Comparison of ENCODE assay signal across 15 cellular contexts in the genomic region with DNA sequence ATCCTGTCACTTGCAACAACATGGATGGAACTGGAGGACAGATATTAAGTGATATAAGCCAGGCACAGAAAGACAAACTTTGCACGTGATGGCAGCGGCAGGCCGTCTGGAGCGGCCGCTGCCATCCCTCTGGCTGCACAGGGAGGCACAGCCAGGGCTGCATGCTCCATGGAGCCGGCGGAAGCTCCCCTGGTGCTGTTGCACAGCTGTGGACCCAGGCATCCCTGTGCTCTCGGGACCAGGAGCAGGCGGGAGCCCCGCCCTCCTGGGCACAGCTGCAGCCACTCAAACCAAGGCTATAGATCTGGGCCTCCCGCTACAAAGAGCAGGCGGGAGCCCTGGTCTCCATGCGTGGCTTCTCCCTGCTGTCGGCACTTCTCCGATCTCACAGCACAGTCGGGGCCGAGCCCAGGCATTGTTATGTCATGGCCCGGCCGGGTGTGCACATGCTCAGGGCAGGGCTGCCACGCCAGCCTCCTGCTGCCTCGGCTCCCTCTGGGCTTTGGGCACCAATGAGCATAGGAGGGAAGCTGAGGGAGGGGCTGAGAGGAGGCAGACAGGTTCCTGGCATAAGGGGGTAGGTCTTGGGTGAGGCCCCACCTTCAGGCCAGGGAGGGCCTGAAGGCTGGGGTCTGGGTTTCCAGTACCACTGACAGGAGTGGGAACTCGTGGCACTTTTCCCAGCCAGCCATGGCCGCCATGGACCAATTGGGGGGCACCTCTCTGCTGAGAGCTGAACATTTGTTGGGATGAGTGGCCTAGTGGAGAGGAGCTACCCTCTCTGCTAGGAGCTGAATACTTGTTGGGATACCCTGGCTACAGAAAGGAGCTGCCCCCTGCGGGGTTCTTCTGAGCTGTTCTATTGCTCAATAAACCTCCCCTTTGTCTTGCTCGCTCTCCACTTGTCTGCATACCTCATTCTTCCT. TPM values are rescaled to one million over a fixed set of nuclear protein-coding genes. Genes with fewer than 3 reads are reported as not detected.
A peak's percentile ranks its signal among the peaks of the same experiment; 100 is the strongest.
DNase-seq lines count a peak whose midpoint lies in the region; ATAC-seq, FAIRE-seq and TF ChIP-seq lines count a peak whose summit lies in the region.
"Had no signal": no experiment of that assay in that cellular context is flagged by ENCODE, and none has a peak within 500 bp of the region (broad histone marks: within the 10 kb centered on the region; RNA-seq: fewer than 3 reads in every experiment).

No MANE protein-coding gene starts in this region.

- no peak overlapping the region for H3K27ac ChIP-seq in K562 (ENCODE audit: extremely low read depth, low read depth, low read length)
- H3K27ac ChIP-seq in mesenchymal stem cell (ENCODE audit: low read length, poor library complexity, severe bottlenecking) = no peak overlapping the region
- H3K27ac ChIP-seq in PC-3 (ENCODE audit: low read length) = no peak overlapping the region
- no peak overlapping the region for H3K27ac ChIP-seq in pancreas
- H3K27ac ChIP-seq: BLaER1 treated with 17β-estradiol and CSF1 and Interleukin-3, amounts not matched to agents 10 nM and 100 nM; WERI-Rb-1 had no signal

- H2AFZ ChIP-seq in K562 (ENCODE audit: low read depth, low read length) = no peak overlapping the region
- no peak overlapping the region for H2AFZ ChIP-seq in mesenchymal stem cell (ENCODE audit: low read depth, low read length)
- no peak overlapping the region for H2AFZ ChIP-seq in PC-3 (ENCODE audit: low read length)

- peaks cover 4% of the 10 kb centered on the region for H3K79me1 ChIP-seq in mesenchymal stem cell (replicated peaks; ENCODE audit: low read length, poor library complexity, severe bottlenecking)

- H3K9me3 ChIP-seq in K562 (replicated peaks; ENCODE audit: control insufficient read depth, insufficient read depth, low read depth, low read length) (peaks cover 12% of the 10 kb centered on the region), mesenchymal stem cell (ENCODE audit: control insufficient read depth, low read length) (peaks cover 17% of the 10 kb centered on the region), PC-3 (ENCODE audit: low read length) (peaks cover 8% of the 10 kb centered on the region; the same call in 1 of the 2 replicates), pancreas (no peaks in the 10 kb centered on the region)

- no peak overlapping the region for H3K14ac ChIP-seq in mesenchymal stem cell (ENCODE audit: low read length in 2 of 2)

- H3K9me1 ChIP-seq in K562 (ENCODE audit: control insufficient read depth, insufficient read depth, low read length) = no peaks in the 10 kb centered on the region

- H3K36me3 Mint-ChIP-seq in natural killer cell treated with Interleukin-12 subunit alpha and Interleukin-12 subunit beta and Interleukin-15 and Interleukin-18, amount 100 ng/mL, for 72 hours = peaks cover 33% of the 10 kb centered on the region
- peaks cover 32% of the 10 kb centered on the region for H3K36me3 Mint-ChIP-seq in natural killer cell

- TF ChIP-seq CTCF in natural killer cell (IDR thresholded peaks at IDR 0.05) (no peak), K562 (IDR thresholded peaks at IDR 0.05 in 2 of 3, conservative IDR thresholded peaks at IDR 0.05 in 1 of 3; ENCODE audit: insufficient read depth in 2 of 3, low read depth in 1 of 3, low read length in 3 of 3) (no peak), PC-3 (conservative IDR thresholded peaks at IDR 0.05; ENCODE audit: low read depth, low read length) (no peak), pancreas (IDR thresholded peaks at IDR 0.05) (no peak)

- CTCF ChIA-PET in K562 (lab: Yijun Ruan, JAX; ENCODE audit: low intra/inter-chr PET ratio) (no interaction called here), PC-3 (lab: Charles Lee) (no interaction called here)

- H3K27me3 ChIP-seq in K562 (ENCODE audit: control insufficient read depth in 2 of 2, insufficient read depth in 2 of 2, low read length in 2 of 2) (no peaks in the 10 kb centered on the region), mesenchymal stem cell (ENCODE audit: control insufficient read depth in 1 of 2, insufficient read depth in 1 of 2, low read length in 2 of 2) (no peaks in the 10 kb centered on the region), PC-3 (ENCODE audit: low read length) (no peaks in the 10 kb centered on the region), pancreas (no peaks in the 10 kb centered on the region)
- H3K27me3 ChIP-seq: BLaER1 treated with 17β-estradiol and CSF1 and Interleukin-3, amounts not matched to agents 10 nM and 100 nM had no signal

- H2BK15ac ChIP-seq in mesenchymal stem cell (ENCODE audit: low read depth, poor library complexity, severe bottlenecking) = no peak overlapping the region

- no peak overlapping the region for H2BK12ac ChIP-seq in mesenchymal stem cell (ENCODE audit: low read length in 2 of 2)

- H4K91ac ChIP-seq in mesenchymal stem cell (ENCODE audit: low read length) = no peak overlapping the region

- no peaks in the 10 kb centered on the region for H3K27me3 Mint-ChIP-seq in natural killer cell treated with Interleukin-12 subunit alpha and Interleukin-12 subunit beta and Interleukin-15 and Interleukin-18, amount 100 ng/mL, for 72 hours
- no peaks in the 10 kb centered on the region for H3K27me3 Mint-ChIP-seq in natural killer cell (ENCODE audit: low read depth in 2 of 2)
- H3K27me3 Mint-ChIP-seq: brain, IgD-negative memory B cell had no signal

- intact Hi-C loops in natural killer cell (cut with micrococcal nuclease) (no loop called here), K562 (cut with micrococcal nuclease) (no loop called here), PC-3 (cut with micrococcal nuclease) (no loop called here), pancreas (cut with DNase I) (loop anchor here in 1 of 3 donors (5.0 kb wide), 1 partner anchor 39 kb away; no protein-coding TSS in a partner anchor)

- FAIRE-seq in K562 (lab: Jason Lieb, UNC) = no peak
- FAIRE-seq in pancreas (lab: Jason Lieb, UNC) = no peak
- FAIRE-seq: endothelial cell of umbilical vein had no signal

- H3K23ac ChIP-seq in mesenchymal stem cell (ENCODE audit: low read length in 2 of 2) = no peak overlapping the region

- peak; percentile 36 to 53 for ATAC-seq in natural killer cell treated with Interleukin-12 subunit alpha and Interleukin-12 subunit beta and Interleukin-15 and Interleukin-18, amount 100 ng/mL, for 72 hours
- ATAC-seq in natural killer cell = no peak
- ATAC-seq in K562 = no peak
- no peak for ATAC-seq in PC-3
- no peak for ATAC-seq in pancreas
- ATAC-seq: activated T-cell treated with anti-CD3 and anti-CD28 coated beads, Interleukin-2, amount 50 U/mL, for 72 hours had no signal

- H3K4me3 ChIP-seq in K562 (no peak overlapping the region), mesenchymal stem cell (ENCODE audit: insufficient read depth in 1 of 2, low read depth in 1 of 2, low read length in 2 of 2) (peak overlapping the region in 1 of 2 experiments; percentile 3), PC-3 (ENCODE audit: low read length) (no peak overlapping the region), pancreas (no peak overlapping the region)
- H3K4me3 ChIP-seq: BLaER1 treated with 17β-estradiol and CSF1 and Interleukin-3, amounts not matched to agents 10 nM and 100 nM had no signal

- H3K4me1 ChIP-seq in K562 (replicated peaks in 1 of 2; ENCODE audit: control insufficient read depth in 2 of 2, insufficient read depth in 2 of 2, low read length in 2 of 2) (peaks cover 0 to 5% of the 10 kb centered on the region in 2 experiments; a peak in 2 of 5 replicates), mesenchymal stem cell (ENCODE audit: control insufficient read depth, insufficient read depth, low read depth, low read length) (peaks cover 11% of the 10 kb centered on the region), PC-3 (ENCODE audit: insufficient read depth, low read length) (no peaks in the 10 kb centered on the region), pancreas (no peaks in the 10 kb centered on the region)
- H3K4me1 ChIP-seq: BLaER1 treated with 17β-estradiol and CSF1 and Interleukin-3, amounts not matched to agents 10 nM and 100 nM had no signal

- H3K9ac ChIP-seq in K562 (ENCODE audit: insufficient read depth in 1 of 2, low read depth in 2 of 2, low read length in 2 of 2) = no peak overlapping the region
- no peak overlapping the region for H3K9ac ChIP-seq in mesenchymal stem cell (ENCODE audit: low read length)
- no peak overlapping the region for H3K9ac ChIP-seq in PC-3 (ENCODE audit: low read length)
- H3K9ac ChIP-seq: BLaER1 treated with 17β-estradiol and CSF1 and Interleukin-3, amounts not matched to agents 10 nM and 100 nM had no signal

- DNase-seq in natural killer cell treated with Interleukin-12 subunit alpha and Interleukin-12 subunit beta and Interleukin-15 and Interleukin-18, amount 100 ng/mL, for 72 hours (ENCODE audit: low spot score) = no peak
- DNase-seq in natural killer cell (no peak), K562 (ENCODE audit: extremely low read depth in 1 of 4, low spot score in 3 of 4) (no peak), mesenchymal stem cell (peak; percentile 22), PC-3 (no peak), pancreas (no peak), NCI-H1694 (lab: John Stamatoyannopoulos, UW) (no peak)
- no peak for DNase-seq in effector CD4-positive, alpha-beta T cell
- DNase-seq: activated T-cell treated with anti-CD3 and anti-CD28 coated beads, Interleukin-2, amount 50 U/mL, for 72 hours; NCI-H1930; WERI-Rb-1 had no signal

- H3F3A ChIP-seq in PC-3 (ENCODE audit: low read length, unreplicated experiment) = no peaks in the 10 kb centered on the region

- 80% methylated on average over 22 of the region's 25 CpGs for WGBS in K562 (ENCODE audit: insufficient coverage, low coverage, missing lambda C conversion rate)
- 37% methylated on average over 25 of the region's 25 CpGs for WGBS in mesenchymal stem cell
- 96% methylated on average over 25 of the region's 25 CpGs for whole genome bisulfite sequencing in pancreas, 2 donors

- H4K20me1 ChIP-seq in K562 (replicated peaks; ENCODE audit: control insufficient read depth, insufficient read depth, low read length) (no peaks in the 10 kb centered on the region), PC-3 (ENCODE audit: low read length) (no peaks in the 10 kb centered on the region)

- no peak overlapping the region for H3K4me3 Mint-ChIP-seq in natural killer cell treated with Interleukin-12 subunit alpha and Interleukin-12 subunit beta and Interleukin-15 and Interleukin-18, amount 100 ng/mL, for 72 hours
- no peak overlapping the region for H3K4me3 Mint-ChIP-seq in natural killer cell
- H3K4me3 Mint-ChIP-seq: activated T-cell treated with anti-CD3 and anti-CD28 coated beads, Interleukin-2, amount 50 U/mL, for 72 hours; IgD-negative memory B cell had no signal

- H3K79me2 ChIP-seq in K562 (ENCODE audit: control insufficient read depth, insufficient read depth, low read length) = no peaks in the 10 kb centered on the region
- H3K79me2 ChIP-seq in PC-3 (ENCODE audit: low read length) = no peaks in the 10 kb centered on the region

- H3K9me3 Mint-ChIP-seq in natural killer cell treated with Interleukin-12 subunit alpha and Interleukin-12 subunit beta and Interleukin-15 and Interleukin-18, amount 100 ng/mL, for 72 hours = peaks cover 12% of the 10 kb centered on the region
- peaks cover 5 to 9% of the 10 kb centered on the region in 2 donors for H3K9me3 Mint-ChIP-seq in natural killer cell

- H3K4me1 Mint-ChIP-seq in natural killer cell treated with Interleukin-12 subunit alpha and Interleukin-12 subunit beta and Interleukin-15 and Interleukin-18, amount 100 ng/mL, for 72 hours (ENCODE audit: low read depth in 2 of 2) = peaks cover 0 to 2% of the 10 kb centered on the region in 2 donors
- H3K4me1 Mint-ChIP-seq in natural killer cell = no peaks in the 10 kb centered on the region

- H3K4ac ChIP-seq in mesenchymal stem cell (ENCODE audit: low read depth in 1 of 2, low read length in 2 of 2) = no peak overlapping the region

- in situ Hi-C loops in K562 (cut with MboI) = no loop called here

- BruUV-seq in K562 (replicated peaks; lab: Mats Ljungman, UMichigan) (no TSS peak), PC-3 (replicated peaks; lab: Mats Ljungman, UMichigan) (no TSS peak)

- no peaks in the 10 kb centered on the region for H3K9me2 ChIP-seq in PC-3 (replicated peaks; ENCODE audit: low read length)

- no peak overlapping the region for H2AK5ac ChIP-seq in mesenchymal stem cell (ENCODE audit: low read length, severe bottlenecking)

- H3K18ac ChIP-seq in mesenchymal stem cell (ENCODE audit: low read depth in 1 of 2, low read length in 2 of 2) = peak overlapping the region in 1 of 2 experiments; percentile 28

- H2BK120ac ChIP-seq in mesenchymal stem cell (ENCODE audit: low read depth, low read length) = no peak overlapping the region

- TF ChIP-seq POLR2A in K562 (conservative IDR thresholded peaks at IDR 0.05) = no peak

- H3K4me2 ChIP-seq in K562 (ENCODE audit: insufficient read depth, low read length) (no peak overlapping the region), mesenchymal stem cell (ENCODE audit: low read length, poor library complexity, severe bottlenecking) (peak overlapping the region; percentile 62), PC-3 (ENCODE audit: low read length) (no peak overlapping the region)
- H3K4me2 ChIP-seq: BLaER1 treated with 17β-estradiol and CSF1 and Interleukin-3, amounts not matched to agents 10 nM and 100 nM had no signal

- no peak overlapping the region for H3K27ac Mint-ChIP-seq in natural killer cell treated with Interleukin-12 subunit alpha and Interleukin-12 subunit beta and Interleukin-15 and Interleukin-18, amount 100 ng/mL, for 72 hours
- no peak overlapping the region for H3K27ac Mint-ChIP-seq in natural killer cell
- H3K27ac Mint-ChIP-seq: activated T-cell treated with anti-CD3 and anti-CD28 coated beads, Interleukin-2, amount 50 U/mL, for 72 hours had no signal

- H4K8ac ChIP-seq in mesenchymal stem cell (ENCODE audit: low read length) = no peak overlapping the region

- TF ChIP-seq RAD21 in K562 (CRISPR knock-in tag; conservative IDR thresholded peaks at IDR 0.05 in 1 of 2, IDR thresholded peaks at IDR 0.05 in 1 of 2) = no peak

- POLR2A ChIA-PET in K562 (lab: Yijun Ruan, JAX) (interaction anchor here (0.7 to 1.8 kb wide), 5 partner anchors 12 to 471 kb away, joined by 3 to 8 read pairs (median 3); a partner anchor contains a TSS), PC-3 (lab: Charles Lee; ENCODE audit: unreplicated experiment) (no interaction called here)

- H3K36me3 ChIP-seq in K562 (ENCODE audit: control insufficient read depth, insufficient read depth, low read length) (peaks cover 3% of the 10 kb centered on the region; the same call in 1 of the 3 replicates), mesenchymal stem cell (ENCODE audit: control insufficient read depth in 1 of 2, insufficient read depth in 2 of 2, low read depth in 1 of 2, low read length in 2 of 2) (peaks cover 4 to 5% of the 10 kb centered on the region in 2 experiments), PC-3 (ENCODE audit: low read depth, low read length) (peaks cover 16% of the 10 kb centered on the region; the same call in 1 of the 2 replicates), pancreas (no peaks in the 10 kb centered on the region)

- no peak for TF ChIP-seq EP300 in K562 (IDR thresholded peaks at IDR 0.05; ENCODE audit: low read length)

- no peak overlapping the region for H2BK5ac ChIP-seq in mesenchymal stem cell (ENCODE audit: low read depth, low read length, poor library complexity, severe bottlenecking)

RNA-seq across cellular contexts. Expression of a gene that starts 16.7 kb away (rescaled TPM):
- total RNA-seq in natural killer cell treated with Interleukin-12 subunit alpha and Interleukin-12 subunit beta and Interleukin-15 and Interleukin-18, amount 100 ng/mL, for 72 hours = 10 to 100 TPM; 33.8 to 42.0 TPM
- 10 to 100 TPM; 31.3 to 35.9 (median 31.9) TPM for total RNA-seq in natural killer cell
- total RNA-seq in K562 (2011; cell fraction: chromatin; rRNA removed; ENCODE audit: low replicate concordance) = 45.2 and 53.8 TPM in 2 replicates
- 28.2 and 28.5 TPM in 2 replicates for total RNA-seq in K562 (2011; cell fraction: nucleolus; rRNA removed)
- 33.8 and 40.3 TPM in 2 replicates for total RNA-seq in K562 (2011; cell fraction: nucleoplasm; rRNA removed)
- 27.9 and 47.5 TPM in 2 replicates for total RNA-seq in K562 (2014; rRNA removed)
- total RNA-seq in K562 (2014; rRNA removed; fragmentation: Illumina TruSeq; extraction: Trizol) = 33.5 and 37.0 TPM in 2 replicates
- total RNA-seq in K562 (2015; rRNA removed; fragmentation: Illumina TruSeq; extraction: Trizol) = 31.5 and 32.6 TPM in 2 replicates
- total RNA-seq in K562 (2021) = 41.0 and 47.2 TPM in 2 replicates
- polyA plus RNA-seq in K562 (2011; rRNA removed) = 28.1 and 29.8 TPM in 2 replicates
- 10.9 and 15.1 TPM in 2 replicates for polyA plus RNA-seq in K562 (2011; cell fraction: cytosol; rRNA removed)
- polyA plus RNA-seq in K562 (2011; cell fraction: nucleus; rRNA removed) = 30.2 and 30.7 TPM in 2 replicates
- 22.8 and 24.8 TPM in 2 replicates for polyA plus RNA-seq in K562 (2012)
- 34.6 and 47.3 TPM in 2 replicates for polyA plus RNA-seq in K562 (2014; fragmentation: Illumina TruSeq; extraction: Trizol)
- 10 to 100 TPM in 1 of 2 experiments, 1 to 10 TPM in 1; 5.7 to 11.4 TPM for polyA plus RNA-seq in K562 (2014; fragmentation: Nextera tagmentation; extraction: Ambion mirVana)
- 26.1 and 33.4 TPM in 2 replicates for polyA plus RNA-seq in K562 (2014; rRNA removed)
- 19.2 and 20.6 TPM in 2 replicates for polyA minus RNA-seq in K562 (2011; rRNA and poly(A)+ RNA removed)
- polyA minus RNA-seq in K562 (2011; cell fraction: cytosol; rRNA and poly(A)+ RNA removed) = 8.9 and 17.8 TPM in 2 replicates
- 29.8 and 39.9 TPM in 2 replicates for polyA minus RNA-seq in K562 (2011; cell fraction: nucleus; rRNA and poly(A)+ RNA removed)
- 21.1 TPM for polyA plus RNA-seq in mesenchymal stem cell (2013, experiment 1 of 2)
- 22.0 TPM for polyA plus RNA-seq in mesenchymal stem cell (2013, experiment 2 of 2)
- 15.1 and 16.9 TPM in 2 replicates for total RNA-seq in PC-3 (2014; rRNA removed)
- total RNA-seq in pancreas = 10 to 100 TPM in 2 of 6 donors, 1 to 10 TPM in 4; 6.3 to 15.0 (median 8.7) TPM
- 10 to 100 TPM; 16.6 to 25.0 TPM for polyA plus RNA-seq in pancreas

RNA-seq across cellular contexts. Expression of a gene that starts 16.9 kb away (rescaled TPM):
- 100 to 1,000 TPM in 1 of 2 donors, 10 to 100 TPM in 1; 91.8 to 142 TPM for total RNA-seq in natural killer cell treated with Interleukin-12 subunit alpha and Interleukin-12 subunit beta and Interleukin-15 and Interleukin-18, amount 100 ng/mL, for 72 hours
- total RNA-seq in natural killer cell (100 to 1,000 TPM; 109 to 145 (median 142) TPM), K562 (2014; rRNA removed) (43.3 and 54.7 TPM in 2 replicates), K562 (2014; rRNA removed; fragmentation: Illumina TruSeq; extraction: Trizol) (47.0 and 50.4 TPM in 2 replicates), K562 (2015; rRNA removed; fragmentation: Illumina TruSeq; extraction: Trizol) (57.3 and 59.0 TPM in 2 replicates), K562 (2021) (57.9 and 58.9 TPM in 2 replicates), PC-3 (2014; rRNA removed) (73.0 and 73.9 TPM in 2 replicates), pancreas (10 to 100 TPM; 47.9 to 90.0 (median 67.4) TPM)
- total RNA-seq in K562 (2011; cell fraction: chromatin; rRNA removed; ENCODE audit: low replicate concordance) = 143 and 177 TPM in 2 replicates
- total RNA-seq in K562 (2011; cell fraction: nucleolus; rRNA removed) = 86.9 and 104 TPM in 2 replicates
- total RNA-seq in K562 (2011; cell fraction: nucleoplasm; rRNA removed) = 98.0 and 109 TPM in 2 replicates
- polyA plus RNA-seq in K562 (2011; rRNA removed) (95.9 and 108 TPM in 2 replicates), K562 (2014; fragmentation: Illumina TruSeq; extraction: Trizol) (83.6 and 86.9 TPM in 2 replicates), K562 (2014; fragmentation: Nextera tagmentation; extraction: Ambion mirVana) (10 to 100 TPM; 49.3 to 85.1 TPM), K562 (2014; rRNA removed) (54.5 and 57.3 TPM in 2 replicates), pancreas (100 to 1,000 TPM in 1 of 2 donors, 10 to 100 TPM in 1; 98.5 to 137 TPM)
- 106 and 115 TPM in 2 replicates for polyA plus RNA-seq in K562 (2011; cell fraction: cytosol; rRNA removed)
- polyA plus RNA-seq in K562 (2011; cell fraction: nucleus; rRNA removed) = 190 and 247 TPM in 2 replicates
- 56.9 and 91.3 TPM in 2 replicates for polyA plus RNA-seq in K562 (2012)
- polyA minus RNA-seq in K562 (2011; rRNA and poly(A)+ RNA removed) = 81.2 and 84.6 TPM in 2 replicates
- 31.6 and 38.1 TPM in 2 replicates for polyA minus RNA-seq in K562 (2011; cell fraction: cytosol; rRNA and poly(A)+ RNA removed)
- 49.8 and 82.9 TPM in 2 replicates for polyA minus RNA-seq in K562 (2011; cell fraction: nucleus; rRNA and poly(A)+ RNA removed)
- 309 TPM for polyA plus RNA-seq in mesenchymal stem cell (2013, experiment 1 of 2)
- polyA plus RNA-seq in mesenchymal stem cell (2013, experiment 2 of 2) = 311 TPM

RNA-seq across cellular contexts. Expression of a gene that starts 25.3 kb away (rescaled TPM):
- total RNA-seq in natural killer cell treated with Interleukin-12 subunit alpha and Interleukin-12 subunit beta and Interleukin-15 and Interleukin-18, amount 100 ng/mL, for 72 hours = 100 to 1,000 TPM; 118 to 152 TPM
- total RNA-seq in natural killer cell (100 to 1,000 TPM; 154 to 191 (median 158) TPM), K562 (2014; rRNA removed) (131 and 181 TPM in 2 replicates), K562 (2014; rRNA removed; fragmentation: Illumina TruSeq; extraction: Trizol) (78.6 and 96.2 TPM in 2 replicates), K562 (2015; rRNA removed; fragmentation: Illumina TruSeq; extraction: Trizol) (89.5 and 105 TPM in 2 replicates), K562 (2021) (153 and 154 TPM in 2 replicates), PC-3 (2014; rRNA removed) (102 and 128 TPM in 2 replicates), pancreas (10 to 100 TPM; 53.5 to 96.7 (median 75.6) TPM)
- total RNA-seq in K562 (2011; cell fraction: chromatin; rRNA removed; ENCODE audit: low replicate concordance) = 41.3 and 76.7 TPM in 2 replicates
- 44.1 and 46.0 TPM in 2 replicates for total RNA-seq in K562 (2011; cell fraction: nucleolus; rRNA removed)
- total RNA-seq in K562 (2011; cell fraction: nucleoplasm; rRNA removed) = 51.3 and 101 TPM in 2 replicates
- polyA plus RNA-seq in K562 (2011; rRNA removed) (166 and 197 TPM in 2 replicates), K562 (2014; fragmentation: Illumina TruSeq; extraction: Trizol) (120 and 148 TPM in 2 replicates), K562 (2014; fragmentation: Nextera tagmentation; extraction: Ambion mirVana) (10 to 100 TPM; 19.5 to 28.2 TPM), K562 (2014; rRNA removed) (121 and 186 TPM in 2 replicates), pancreas (100 to 1,000 TPM; 116 TPM)
- 173 and 272 TPM in 2 replicates for polyA plus RNA-seq in K562 (2011; cell fraction: cytosol; rRNA removed)
- polyA plus RNA-seq in K562 (2011; cell fraction: nucleus; rRNA removed) = 214 and 295 TPM in 2 replicates
- 232 and 237 TPM in 2 replicates for polyA plus RNA-seq in K562 (2012)
- polyA minus RNA-seq in K562 (2011; rRNA and poly(A)+ RNA removed) = 36.3 and 56.6 TPM in 2 replicates
- 49.1 and 55.1 TPM in 2 replicates for polyA minus RNA-seq in K562 (2011; cell fraction: cytosol; rRNA and poly(A)+ RNA removed)
- 25.6 and 30.0 TPM in 2 replicates for polyA minus RNA-seq in K562 (2011; cell fraction: nucleus; rRNA and poly(A)+ RNA removed)
- polyA plus RNA-seq in mesenchymal stem cell (2013, experiment 1 of 2) = 187 TPM
- polyA plus RNA-seq in mesenchymal stem cell (2013, experiment 2 of 2) = 195 TPM

RNA-seq across cellular contexts. Expression of a gene that starts 32.5 kb away (rescaled TPM):
- total RNA-seq in natural killer cell treated with Interleukin-12 subunit alpha and Interleukin-12 subunit beta and Interleukin-15 and Interleukin-18, amount 100 ng/mL, for 72 hours = 10 to 100 TPM; 48.6 to 92.4 TPM
- total RNA-seq in natural killer cell = 100 to 1,000 TPM; 123 to 135 (median 131) TPM
- 85.5 and 108 TPM in 2 replicates for total RNA-seq in K562 (2011; cell fraction: chromatin; rRNA removed; ENCODE audit: low replicate concordance)
- 98.2 and 104 TPM in 2 replicates for total RNA-seq in K562 (2011; cell fraction: nucleolus; rRNA removed)
- total RNA-seq in K562 (2011; cell fraction: nucleoplasm; rRNA removed) = 118 and 162 TPM in 2 replicates
- total RNA-seq in K562 (2014; rRNA removed) = 11.9 and 16.6 TPM in 2 replicates
- total RNA-seq in K562 (2014; rRNA removed; fragmentation: Illumina TruSeq; extraction: Trizol) = 7.5 TPM in 2 replicates
- total RNA-seq in K562 (2015; rRNA removed; fragmentation: Illumina TruSeq; extraction: Trizol) = 15.0 and 16.3 TPM in 2 replicates
- 45.5 and 50.2 TPM in 2 replicates for total RNA-seq in K562 (2021)
- 29.4 and 54.6 TPM in 2 replicates for polyA plus RNA-seq in K562 (2011; rRNA removed)
- polyA plus RNA-seq in K562 (2011; cell fraction: cytosol; rRNA removed) = 35.7 and 56.0 TPM in 2 replicates
- polyA plus RNA-seq in K562 (2011; cell fraction: nucleus; rRNA removed) = 88.3 and 109 TPM in 2 replicates
- polyA plus RNA-seq in K562 (2012) = 62.0 and 173 TPM in 2 replicates
- polyA plus RNA-seq in K562 (2014; fragmentation: Illumina TruSeq; extraction: Trizol) = 59.9 and 75.8 TPM in 2 replicates
- 10 to 100 TPM in 1 of 2 experiments, 1 to 10 TPM in 1; 9.4 to 15.7 TPM for polyA plus RNA-seq in K562 (2014; fragmentation: Nextera tagmentation; extraction: Ambion mirVana)
- polyA plus RNA-seq in K562 (2014; rRNA removed) = 25.8 and 38.7 TPM in 2 replicates
- 27.0 and 40.7 TPM in 2 replicates for polyA minus RNA-seq in K562 (2011; rRNA and poly(A)+ RNA removed)
- 42.1 and 45.9 TPM in 2 replicates for polyA minus RNA-seq in K562 (2011; cell fraction: cytosol; rRNA and poly(A)+ RNA removed)
- 22.3 and 26.4 TPM in 2 replicates for polyA minus RNA-seq in K562 (2011; cell fraction: nucleus; rRNA and poly(A)+ RNA removed)
- polyA plus RNA-seq in mesenchymal stem cell (2013, experiment 1 of 2) = 425 TPM
- polyA plus RNA-seq in mesenchymal stem cell (2013, experiment 2 of 2) = 399 TPM
- total RNA-seq in PC-3 (2014; rRNA removed) = 21.6 and 48.3 TPM in 2 replicates
- total RNA-seq in pancreas = 10 to 100 TPM; 19.6 to 88.6 (median 24.6) TPM
- 10 to 100 TPM; 21.0 to 33.0 TPM for polyA plus RNA-seq in pancreas

Comparison
In these comparisons a context has a peak if more than half of its experiments do, and no peak if none do; other contexts are left out.
1. ATAC-seq: peak in natural killer cell treated with Interleukin-12 subunit alpha and Interleukin-12 subunit beta and Interleukin-15 and Interleukin-18, amount 100 ng/mL, for 72 hours (2 of 2); none in natural killer cell (0 of 3), K562 (single experiment), PC-3 (single experiment) and pancreas (0 of 4).